In genomic region chr1:168691541-168691940, GRCh38 we compare ENCODE assay signal across 18 cellular contexts. TPM values are rescaled to one million over a fixed set of nuclear protein-coding genes. Genes with fewer than 3 reads are reported as not detected.
DNase-seq lines count a peak whose midpoint lies in the region; ATAC-seq and TF ChIP-seq lines count a peak whose summit lies in the region.
"Had no signal": no experiment of that assay in that cellular context is flagged by ENCODE, and none has a peak within 500 bp of the region (broad histone marks: within the 10 kb centered on the region; RNA-seq: fewer than 3 reads in every experiment).

No MANE protein-coding gene starts in this region.

- peaks cover 8 to 18% of the 10 kb centered on the region in 2 donors for H3K27me3 Mint-ChIP-seq in stimulated activated naive B cell treated with anti-CD40 and anti-IgM and Interleukin-4, amounts not matched to agents 10 μg/mL and 1 μg/mL and 100 μg/mL, for 72 hours

- peak; percentile 70 for DNase-seq in DMS 273 (lab: John Stamatoyannopoulos, UW; ENCODE audit: unreplicated experiment)
- peak; percentile 82 to 96 for DNase-seq in NCI-H524 (lab: John Stamatoyannopoulos, UW)
- no peak for DNase-seq in body of pancreas
- no peak for DNase-seq in sigmoid colon
- DNase-seq in NCI-H748 treated with DMSO at 0.1 percent for 48 hours (lab: John Stamatoyannopoulos, UW) = no peak
- DNase-seq in stimulated activated naive B cell treated with anti-CD40 and anti-IgM and Interleukin-4, amounts not matched to agents 10 μg/mL and 1 μg/mL and 100 μg/mL, for 72 hours = no peak
- DNase-seq: CD8-positive, alpha-beta T cell; GOT3; KG1; NCI-H1048; NCI-H187; NCI-H446 treated with DMSO at 0.1 percent for 48 hours; NK-92 treated with Interleukin-12 subunit alpha and Interleukin-12 subunit beta, amount 100 ng/mL, for 24 hours; OCI-M1; SHP77 treated with DMSO at 0.1 percent for 48 hours; T-helper 17 cell had no signal

- no peaks in the 10 kb centered on the region for H3K27me3 ChIP-seq in body of pancreas
- H3K27me3 ChIP-seq in sigmoid colon = no peaks in the 10 kb centered on the region

- no peak for TF ChIP-seq CTCF in body of pancreas (IDR thresholded peaks at IDR 0.05)
- no peak for TF ChIP-seq CTCF in sigmoid colon (IDR thresholded peaks at IDR 0.05)

- ATAC-seq in body of pancreas (no peak), HG03025 (IDR thresholded peaks at IDR 0.05; ENCODE audit: low FRiP score, unreplicated experiment) (no peak)
- no peak for ATAC-seq in stimulated activated naive B cell treated with anti-CD40 and anti-IgM and Interleukin-4, amounts not matched to agents 10 μg/mL and 1 μg/mL and 100 μg/mL, for 72 hours (replicated peaks)
- ATAC-seq: CD8-positive, alpha-beta T cell; T-helper 17 cell had no signal

- H3K36me3 Mint-ChIP-seq in stimulated activated naive B cell treated with anti-CD40 and anti-IgM and Interleukin-4, amounts not matched to agents 10 μg/mL and 1 μg/mL and 100 μg/mL, for 72 hours = no peaks in the 10 kb centered on the region
- H3K36me3 Mint-ChIP-seq: CD8-positive, alpha-beta T cell had no signal

- H3K27ac Mint-ChIP-seq in stimulated activated naive B cell treated with anti-CD40 and anti-IgM and Interleukin-4, amounts not matched to agents 10 μg/mL and 1 μg/mL and 100 μg/mL, for 72 hours = no peak overlapping the region
- H3K27ac Mint-ChIP-seq: CD8-positive, alpha-beta T cell; T-helper 17 cell had no signal

- H3K4me3 ChIP-seq in body of pancreas (no peak overlapping the region), sigmoid colon (no peak overlapping the region)

- intact Hi-C loops in body of pancreas (cut with DNase I) = no loop called here
- intact Hi-C loops in sigmoid colon (cut with DNase I) = loop anchor here (5.0 to 10.0 kb wide), 2 partner anchors 207 to 416 kb away; partner anchors contain the start of gene ATP1B1

- H3K9me3 ChIP-seq in body of pancreas = no peaks in the 10 kb centered on the region
- H3K9me3 ChIP-seq in sigmoid colon = no peaks in the 10 kb centered on the region

- TF ChIP-seq POLR2A in body of pancreas (IDR thresholded peaks at IDR 0.05) (no peak), sigmoid colon (IDR thresholded peaks at IDR 0.05) (no peak)

- no peaks in the 10 kb centered on the region for H3K4me1 Mint-ChIP-seq in stimulated activated naive B cell treated with anti-CD40 and anti-IgM and Interleukin-4, amounts not matched to agents 10 μg/mL and 1 μg/mL and 100 μg/mL, for 72 hours

- H3K4me3 Mint-ChIP-seq in stimulated activated naive B cell treated with anti-CD40 and anti-IgM and Interleukin-4, amounts not matched to agents 10 μg/mL and 1 μg/mL and 100 μg/mL, for 72 hours = no peak overlapping the region
- H3K4me3 Mint-ChIP-seq: CD8-positive, alpha-beta T cell; T-helper 17 cell had no signal

- TF ChIP-seq EP300 in sigmoid colon (IDR thresholded peaks at IDR 0.05) = no peak

- H3K27ac ChIP-seq in body of pancreas (peak overlapping the region; percentile 57 to 90 (median 82)), sigmoid colon (peak overlapping the region in 3 of 4 donors; percentile 66 to 70 (median 66))

- H3K4me1 ChIP-seq in body of pancreas (peaks cover 88% of the 10 kb centered on the region), sigmoid colon (peaks cover 0 to 77% (median 65%) of the 10 kb centered on the region in 4 donors)

- H3K36me3 ChIP-seq in body of pancreas (replicated peaks in 1 of 2; ENCODE audit: insufficient read depth in 1 of 2, low read depth in 2 of 2) = no peaks in the 10 kb centered on the region
- no peaks in the 10 kb centered on the region for H3K36me3 ChIP-seq in sigmoid colon

- no peaks in the 10 kb centered on the region for H3K9me3 Mint-ChIP-seq in stimulated activated naive B cell treated with anti-CD40 and anti-IgM and Interleukin-4, amounts not matched to agents 10 μg/mL and 1 μg/mL and 100 μg/mL, for 72 hours
- H3K9me3 Mint-ChIP-seq: CD8-positive, alpha-beta T cell had no signal

- WGBS in body of pancreas, 2 donors = 73 to 77% methylated on average over 5 of the region's 5 CpGs
- WGBS in sigmoid colon, 2 donors = 94% methylated on average over 5 of the region's 5 CpGs

RNA-seq across cellular contexts. Expression of gene DPT, which starts 37.5 kb away (rescaled TPM):
- total RNA-seq in body of pancreas (10 to 100 TPM; 25.4 to 57.1 TPM), sigmoid colon (100 to 1,000 TPM; 249 to 519 (median 301) TPM)
- 100 to 1,000 TPM in 1 of 3 donors, 10 to 100 TPM in 1, 1 to 10 TPM in 1; 2.1 to 128 (median 25.4) TPM for polyA plus RNA-seq in sigmoid colon
- total RNA-seq: CD8-positive, alpha-beta T cell; T-helper 17 cell had no signal
- polyA plus RNA-seq: AG04450 had no signal

Comparison
In these comparisons a context has a peak if more than half of its experiments do, and no peak if none do; other contexts are left out.
1. DNase-seq: peak in DMS 273 (single experiment) and NCI-H524 (2 of 2); none in body of pancreas (0 of 4), sigmoid colon (single experiment), NCI-H748 treated with DMSO at 0.1 percent for 48 hours (single experiment) and stimulated activated naive B cell treated with anti-CD40 and anti-IgM and Interleukin-4, amounts not matched to agents 10 μg/mL and 1 μg/mL and 100 μg/mL, for 72 hours (single experiment).
2. RNA of gene DPT, which starts 37.5 kb away (total RNA-seq): 249 to 519 TPM in sigmoid colon; 25.4 to 57.1 TPM in body of pancreas; every median in the first group is over 4 times any median in the second.